ENCODE assay signal across 4 cellular contexts in the genomic region with DNA sequence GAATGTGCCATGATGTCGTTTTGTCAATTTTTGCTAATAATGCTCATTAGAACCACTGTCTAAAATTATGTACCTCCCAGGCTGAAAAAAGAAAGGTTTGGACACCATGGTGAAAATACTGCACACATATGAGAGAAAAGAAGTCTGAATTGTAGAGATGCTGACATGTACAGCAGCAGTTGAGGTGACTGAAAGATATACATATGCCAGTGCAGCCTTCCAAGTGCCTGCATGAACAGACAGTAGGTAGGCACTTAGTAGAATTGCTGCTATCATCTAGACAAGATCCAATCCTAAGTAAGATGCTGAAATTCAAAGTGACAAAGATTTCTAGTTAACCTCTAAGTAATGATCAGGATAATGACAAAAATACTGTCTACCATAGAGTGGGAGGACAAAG.
"Had no signal": no experiment of that assay in that cellular context is flagged by ENCODE, and none has a peak within 500 bp of the region (broad histone marks: within the 10 kb centered on the region; RNA-seq: fewer than 3 reads in every experiment).

No MANE protein-coding gene starts in this region.

- DNase-seq: GOT3, H7, HFFc6, KBM-7 had no signal
